ENCODE assay signal across 18 cellular contexts in genomic region chr11:71322192-71322735, GRCh38.
DNase-seq lines count a peak whose midpoint lies in the region; ATAC-seq and TF ChIP-seq lines count a peak whose summit lies in the region.
"Had no signal": no experiment of that assay in that cellular context is flagged by ENCODE, and none has a peak within 500 bp of the region (broad histone marks: within the 10 kb centered on the region; RNA-seq: fewer than 3 reads in every experiment).

No MANE protein-coding gene starts in this region.

- H2AFZ ChIP-seq in osteoblast (ENCODE audit: low read length), result no peak overlapping the region

- ATAC-seq in heart right ventricle, result no peak
- no peak for ATAC-seq in aorta (ENCODE audit: low FRiP score)
- no peak for ATAC-seq in activated T-cell treated with anti-CD3 and anti-CD28 coated beads, Interleukin-2, amount 50 U/mL, for 72 hours (replicated peaks in 1 of 2)

- H3K36me3 ChIP-seq in heart right ventricle, result no peaks in the 10 kb centered on the region
- no peaks in the 10 kb centered on the region for H3K36me3 ChIP-seq in osteoblast (ENCODE audit: insufficient read depth, low read length)
- H3K36me3 ChIP-seq in aorta (ENCODE audit: control insufficient read depth in 1 of 2, insufficient read depth in 2 of 2, low read length in 1 of 2), result no peaks in the 10 kb centered on the region
- H3K36me3 ChIP-seq: BLaER1 had no signal

- peaks cover 1 to 8% of the 10 kb centered on the region in 2 donors for H3K9me3 Mint-ChIP-seq in activated T-cell treated with anti-CD3 and anti-CD28 coated beads, Interleukin-2, amount 50 U/mL, for 72 hours

- H3K36me3 Mint-ChIP-seq in activated T-cell treated with anti-CD3 and anti-CD28 coated beads, Interleukin-2, amount 50 U/mL, for 72 hours (ENCODE audit: insufficient read depth in 2 of 2), result peaks cover 0 to 3% of the 10 kb centered on the region in 2 donors
- H3K36me3 Mint-ChIP-seq: CD8-positive, alpha-beta memory T cell had no signal

- H3K27ac Mint-ChIP-seq in activated T-cell treated with anti-CD3 and anti-CD28 coated beads, Interleukin-2, amount 50 U/mL, for 72 hours, result no peak overlapping the region
- H3K27ac Mint-ChIP-seq: CD8-positive, alpha-beta memory T cell; HFFc6 had no signal

- no peak overlapping the region for H3K4me2 ChIP-seq in osteoblast (ENCODE audit: insufficient read depth, low read length)
- H3K4me2 ChIP-seq: BLaER1 had no signal

- TF ChIP-seq CTCF in heart right ventricle (IDR thresholded peaks at IDR 0.05), result no peak
- TF ChIP-seq CTCF in osteoblast (IDR thresholded peaks at IDR 0.05; ENCODE audit: extremely low read depth, low read depth, low read length), result no peak

- H3K4me3 Mint-ChIP-seq in activated T-cell treated with anti-CD3 and anti-CD28 coated beads, Interleukin-2, amount 50 U/mL, for 72 hours, result no peak overlapping the region
- H3K4me3 Mint-ChIP-seq: CD8-positive, alpha-beta memory T cell; HFFc6 had no signal

- WGBS in heart right ventricle, 2 donors, result 86 to 89% methylated on average over 12 of the region's 12 CpGs
- WGBS in aorta, 2 donors, result 91 to 92% methylated on average over 12 of the region's 12 CpGs

- H3K9me3 ChIP-seq in heart right ventricle (peaks cover 0 to 25% (median 4%) of the 10 kb centered on the region in 11 donors), osteoblast (ENCODE audit: low read depth, low read length) (no peaks in the 10 kb centered on the region), aorta (ENCODE audit: control insufficient read depth, low read length) (peaks cover 9% of the 10 kb centered on the region)

- H3K4me3 ChIP-seq in heart right ventricle (no peak overlapping the region), osteoblast (ENCODE audit: insufficient read depth, low read length) (no peak overlapping the region), aorta (ENCODE audit: low read length in 2 of 2) (no peak overlapping the region)
- H3K4me3 ChIP-seq: BLaER1 had no signal

- peaks cover 14% of the 10 kb centered on the region for H3K27me3 Mint-ChIP-seq in activated T-cell treated with anti-CD3 and anti-CD28 coated beads, Interleukin-2, amount 50 U/mL, for 72 hours (ENCODE audit: low read depth)

- intact Hi-C loops in cardiac septum (cut with DNase I), result no loop called here
- intact Hi-C loops in heart right ventricle (cut with DNase I), result no loop called here
- intact Hi-C loops in aorta (cut with DNase I), result no loop called here

- DNase-seq in cardiac septum (ENCODE audit: low spot score), result peak; percentile 65
- no peak for DNase-seq in heart right ventricle
- DNase-seq in islet precursor cell, result peak; percentile 33
- DNase-seq in osteoblast (ENCODE audit: insufficient read length, low spot score, missing footprints), result peak; percentile 5
- DNase-seq in aorta, result peak; percentile 9 to 44
- DNase-seq in activated naive CD4-positive, alpha-beta T cell treated with Interleukin-2 at 50 U/mL for 16 hours, result no peak
- no peak for DNase-seq in activated T-cell treated with anti-CD3 and anti-CD28 coated beads, Interleukin-2, amount 50 U/mL, for 72 hours
- DNase-seq in nucleus accumbens (lab: John Stamatoyannopoulos, UW), result no peak
- DNase-seq: 8988T; AML-193; CD8-positive, alpha-beta memory T cell; DMS53; GF-D8; HCEC 1CT; HFFc6 had no signal

- H3K79me2 ChIP-seq in osteoblast (ENCODE audit: insufficient read depth, low read length), result no peaks in the 10 kb centered on the region

- H3K27ac ChIP-seq in heart right ventricle (no peak overlapping the region), osteoblast (ENCODE audit: low read depth, low read length) (no peak overlapping the region), aorta (ENCODE audit: low read depth in 1 of 2, low read length in 2 of 2) (no peak overlapping the region)
- H3K27ac ChIP-seq: BLaER1, HL-60 had no signal

- no peaks in the 10 kb centered on the region for H3K4me1 ChIP-seq in heart right ventricle
- H3K4me1 ChIP-seq in osteoblast (ENCODE audit: insufficient read depth, low read length), result no peaks in the 10 kb centered on the region
- no peaks in the 10 kb centered on the region for H3K4me1 ChIP-seq in aorta (ENCODE audit: control insufficient read depth in 1 of 2, insufficient read depth in 2 of 2, low read length in 2 of 2)
- H3K4me1 ChIP-seq: BLaER1, Caco-2 had no signal

- H3K4me1 Mint-ChIP-seq in activated T-cell treated with anti-CD3 and anti-CD28 coated beads, Interleukin-2, amount 50 U/mL, for 72 hours (ENCODE audit: low read depth), result no peaks in the 10 kb centered on the region
- H3K4me1 Mint-ChIP-seq: CD8-positive, alpha-beta memory T cell had no signal

- H4K20me1 ChIP-seq in osteoblast (ENCODE audit: insufficient read depth, low read length), result no peaks in the 10 kb centered on the region
- H4K20me1 ChIP-seq: BLaER1 had no signal

- peaks cover 0 to 17% (median 12%) of the 10 kb centered on the region in 7 donors for H3K27me3 ChIP-seq in heart right ventricle
- peaks cover 14% of the 10 kb centered on the region for H3K27me3 ChIP-seq in osteoblast (ENCODE audit: insufficient read depth, low read length)
- no peaks in the 10 kb centered on the region for H3K27me3 ChIP-seq in aorta (ENCODE audit: control insufficient read depth in 1 of 2, insufficient read depth in 2 of 2, low read length in 1 of 2)
- H3K27me3 ChIP-seq: BLaER1 had no signal

Comparison
In these comparisons a context has a peak if more than half of its experiments do, and no peak if none do; other contexts are left out.
1. DNase-seq: peak in cardiac septum (single experiment), islet precursor cell (single experiment), osteoblast (single experiment) and aorta (2 of 2); none in heart right ventricle (0 of 2), activated naive CD4-positive, alpha-beta T cell treated with Interleukin-2 at 50 U/mL for 16 hours (single experiment), activated T-cell treated with anti-CD3 and anti-CD28 coated beads, Interleukin-2, amount 50 U/mL, for 72 hours (0 of 2) and nucleus accumbens (0 of 56).